In the genomic region with DNA sequence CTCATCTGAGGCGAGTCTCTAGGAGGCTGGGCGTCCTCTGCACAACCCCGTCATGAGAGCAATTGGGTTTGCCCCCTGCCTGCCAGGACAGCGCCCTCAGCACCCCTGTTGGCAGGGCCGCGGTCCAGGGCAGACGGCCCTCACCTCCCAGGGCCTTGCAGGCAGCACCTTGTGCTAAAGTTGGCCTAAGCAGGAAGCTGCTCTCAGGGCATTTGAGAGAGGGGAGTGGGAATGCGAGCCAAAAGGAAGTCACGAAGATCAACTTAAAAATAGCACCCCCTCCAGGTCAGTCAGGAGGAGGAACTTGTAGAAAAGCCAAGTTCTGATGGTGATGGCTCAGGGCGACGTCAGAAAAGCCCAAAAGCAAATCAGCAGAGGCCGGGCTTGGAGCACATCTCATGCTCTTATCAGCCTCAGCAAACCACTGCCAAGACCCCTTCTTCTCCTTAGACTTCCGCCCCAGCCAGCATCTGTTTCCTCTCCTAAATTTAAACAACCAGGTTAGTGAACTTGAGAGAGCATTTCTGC, we compare ENCODE assay signal across 1 cellular context.
A peak's percentile ranks its signal among the peaks of the same experiment; 100 is the strongest.
TF ChIP-seq lines count a peak whose summit lies in the region.

No MANE protein-coding gene starts in this region.

TF ChIP-seq in K562, 482 proteins besides CTCF, POLR2A, EP300 and RAD21 (continued from another document and continues in another):
- TF ChIP-seq MYNN (IDR thresholded peaks at IDR 0.05) (no peak), MYNN (CRISPR knock-in tag; IDR thresholded peaks at IDR 0.05) (no peak), TOE1 (IDR thresholded peaks at IDR 0.05; ENCODE audit: borderline replicate concordance) (no peak), TOE1 (CRISPR knock-in tag; IDR thresholded peaks at IDR 0.05; ENCODE audit: borderline replicate concordance, low read depth) (no peak), ARID4B (CRISPR knock-in tag; IDR thresholded peaks at IDR 0.05) (0 out of 2 replicates have a peak, but pooled peaks have one; percentile 22), C11orf30 (IDR thresholded peaks at IDR 0.05; ENCODE audit: low read depth) (no peak), ARID1B (IDR thresholded peaks at IDR 0.05) (0 out of 2 replicates have a peak, but pooled peaks have one; percentile 16), NR3C1 (CRISPR knock-in tag; IDR thresholded peaks at IDR 0.05) (no peak), ZSCAN32 (CRISPR knock-in tag; IDR thresholded peaks at IDR 0.05) (no peak), LCOR (CRISPR knock-in tag; IDR thresholded peaks at IDR 0.05) (0 out of 2 replicates have a peak, but pooled peaks have one; percentile 23), SMARCA5 (IDR thresholded peaks at IDR 0.05) (no peak), CEBPG (CRISPR knock-in tag; IDR thresholded peaks at IDR 0.05) (no peak), CEBPG (tag; conservative IDR thresholded peaks at IDR 0.05 in 1 of 2, IDR thresholded peaks at IDR 0.05 in 1 of 2) (no peak), ZNF644 (tag; IDR thresholded peaks at IDR 0.05; ENCODE audit: low read depth) (no peak), HCFC1 (IDR thresholded peaks at IDR 0.05; ENCODE audit: low read depth, low read length) (no peak), ZBTB8A (IDR thresholded peaks at IDR 0.05; ENCODE audit: partially characterized antibody) (no peak), ELF1 (tag; IDR thresholded peaks at IDR 0.05) (no peak), SMARCA4 (IDR thresholded peaks at IDR 0.05) (0 out of 2 replicates have a peak, but pooled peaks have one; percentile 30), KDM1A (IDR thresholded peaks at IDR 0.05) (no peak), NR2F6 (CRISPR knock-in tag; IDR thresholded peaks at IDR 0.05) (no peak), HDAC1 (IDR thresholded peaks at IDR 0.05) (no peak), KLF10 (CRISPR knock-in tag; IDR thresholded peaks at IDR 0.05) (no peak), KLF13 (tag; IDR thresholded peaks at IDR 0.05; ENCODE audit: borderline replicate concordance, low read depth) (no peak), ZNF134 (CRISPR knock-in tag; conservative IDR thresholded peaks at IDR 0.05) (no peak), CCNT2 (IDR thresholded peaks at IDR 0.05; ENCODE audit: borderline replicate concordance, extremely low read depth, insufficient read length, low read depth, low read length) (no peak), ZNF174 (CRISPR knock-in tag; IDR thresholded peaks at IDR 0.05) (no peak), ZNF668 (CRISPR knock-in tag; IDR thresholded peaks at IDR 0.05) (no peak), HNRNPH1 (optimal IDR thresholded peaks at IDR 0.05; ENCODE audit: low read depth, low read length) (no peak), GABPA (tag; conservative IDR thresholded peaks at IDR 0.05; ENCODE audit: low read depth) (peak; percentile 55), PRPF4 (IDR thresholded peaks at IDR 0.05; ENCODE audit: insufficient read depth, low read depth, low read length, poor library complexity, severe bottlenecking) (no peak), ZMIZ1 (IDR thresholded peaks at IDR 0.05; ENCODE audit: low read depth in 2 of 2, low read length in 2 of 2) (no peak), ZNF224 (CRISPR knock-in tag; IDR thresholded peaks at IDR 0.05) (no peak), SIRT6 (IDR thresholded peaks at IDR 0.05; ENCODE audit: low read depth, low read length) (no peak), ZNF740 (CRISPR knock-in tag; IDR thresholded peaks at IDR 0.05) (no peak), ZNF740 (tag; IDR thresholded peaks at IDR 0.05) (no peak), ZNF639 (CRISPR knock-in tag; conservative IDR thresholded peaks at IDR 0.05 in 1 of 2, IDR thresholded peaks at IDR 0.05 in 1 of 2) (no peak), SP2 (IDR thresholded peaks at IDR 0.05; ENCODE audit: extremely low read depth, low read depth, low read length, poor library complexity, severe bottlenecking) (no peak), L3MBTL2 (IDR thresholded peaks at IDR 0.05) (peak; percentile 73), ZBTB2 (IDR thresholded peaks at IDR 0.05) (no peak)
- TF ChIP-seq, protein P1, sequence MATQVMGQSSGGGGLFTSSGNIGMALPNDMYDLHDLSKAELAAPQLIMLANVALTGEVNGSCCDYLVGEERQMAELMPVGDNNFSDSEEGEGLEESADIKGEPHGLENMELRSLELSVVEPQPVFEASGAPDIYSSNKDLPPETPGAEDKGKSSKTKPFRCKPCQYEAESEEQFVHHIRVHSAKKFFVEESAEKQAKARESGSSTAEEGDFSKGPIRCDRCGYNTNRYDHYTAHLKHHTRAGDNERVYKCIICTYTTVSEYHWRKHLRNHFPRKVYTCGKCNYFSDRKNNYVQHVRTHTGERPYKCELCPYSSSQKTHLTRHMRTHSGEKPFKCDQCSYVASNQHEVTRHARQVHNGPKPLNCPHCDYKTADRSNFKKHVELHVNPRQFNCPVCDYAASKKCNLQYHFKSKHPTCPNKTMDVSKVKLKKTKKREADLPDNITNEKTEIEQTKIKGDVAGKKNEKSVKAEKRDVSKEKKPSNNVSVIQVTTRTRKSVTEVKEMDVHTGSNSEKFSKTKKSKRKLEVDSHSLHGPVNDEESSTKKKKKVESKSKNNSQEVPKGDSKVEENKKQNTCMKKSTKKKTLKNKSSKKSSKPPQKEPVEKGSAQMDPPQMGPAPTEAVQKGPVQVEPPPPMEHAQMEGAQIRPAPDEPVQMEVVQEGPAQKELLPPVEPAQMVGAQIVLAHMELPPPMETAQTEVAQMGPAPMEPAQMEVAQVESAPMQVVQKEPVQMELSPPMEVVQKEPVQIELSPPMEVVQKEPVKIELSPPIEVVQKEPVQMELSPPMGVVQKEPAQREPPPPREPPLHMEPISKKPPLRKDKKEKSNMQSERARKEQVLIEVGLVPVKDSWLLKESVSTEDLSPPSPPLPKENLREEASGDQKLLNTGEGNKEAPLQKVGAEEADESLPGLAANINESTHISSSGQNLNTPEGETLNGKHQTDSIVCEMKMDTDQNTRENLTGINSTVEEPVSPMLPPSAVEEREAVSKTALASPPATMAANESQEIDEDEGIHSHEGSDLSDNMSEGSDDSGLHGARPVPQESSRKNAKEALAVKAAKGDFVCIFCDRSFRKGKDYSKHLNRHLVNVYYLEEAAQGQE (CRISPR knock-in tag; IDR thresholded peaks at IDR 0.05; ENCODE audit: low read depth) = no peak
- TF ChIP-seq, protein P2, sequence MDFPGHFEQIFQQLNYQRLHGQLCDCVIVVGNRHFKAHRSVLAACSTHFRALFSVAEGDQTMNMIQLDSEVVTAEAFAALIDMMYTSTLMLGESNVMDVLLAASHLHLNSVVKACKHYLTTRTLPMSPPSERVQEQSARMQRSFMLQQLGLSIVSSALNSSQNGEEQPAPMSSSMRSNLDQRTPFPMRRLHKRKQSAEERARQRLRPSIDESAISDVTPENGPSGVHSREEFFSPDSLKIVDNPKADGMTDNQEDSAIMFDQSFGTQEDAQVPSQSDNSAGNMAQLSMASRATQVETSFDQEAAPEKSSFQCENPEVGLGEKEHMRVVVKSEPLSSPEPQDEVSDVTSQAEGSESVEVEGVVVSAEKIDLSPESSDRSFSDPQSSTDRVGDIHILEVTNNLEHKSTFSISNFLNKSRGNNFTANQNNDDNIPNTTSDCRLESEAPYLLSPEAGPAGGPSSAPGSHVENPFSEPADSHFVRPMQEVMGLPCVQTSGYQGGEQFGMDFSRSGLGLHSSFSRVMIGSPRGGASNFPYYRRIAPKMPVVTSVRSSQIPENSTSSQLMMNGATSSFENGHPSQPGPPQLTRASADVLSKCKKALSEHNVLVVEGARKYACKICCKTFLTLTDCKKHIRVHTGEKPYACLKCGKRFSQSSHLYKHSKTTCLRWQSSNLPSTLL (IDR thresholded peaks at IDR 0.05) = no peak
- TF ChIP-seq, protein P3, sequence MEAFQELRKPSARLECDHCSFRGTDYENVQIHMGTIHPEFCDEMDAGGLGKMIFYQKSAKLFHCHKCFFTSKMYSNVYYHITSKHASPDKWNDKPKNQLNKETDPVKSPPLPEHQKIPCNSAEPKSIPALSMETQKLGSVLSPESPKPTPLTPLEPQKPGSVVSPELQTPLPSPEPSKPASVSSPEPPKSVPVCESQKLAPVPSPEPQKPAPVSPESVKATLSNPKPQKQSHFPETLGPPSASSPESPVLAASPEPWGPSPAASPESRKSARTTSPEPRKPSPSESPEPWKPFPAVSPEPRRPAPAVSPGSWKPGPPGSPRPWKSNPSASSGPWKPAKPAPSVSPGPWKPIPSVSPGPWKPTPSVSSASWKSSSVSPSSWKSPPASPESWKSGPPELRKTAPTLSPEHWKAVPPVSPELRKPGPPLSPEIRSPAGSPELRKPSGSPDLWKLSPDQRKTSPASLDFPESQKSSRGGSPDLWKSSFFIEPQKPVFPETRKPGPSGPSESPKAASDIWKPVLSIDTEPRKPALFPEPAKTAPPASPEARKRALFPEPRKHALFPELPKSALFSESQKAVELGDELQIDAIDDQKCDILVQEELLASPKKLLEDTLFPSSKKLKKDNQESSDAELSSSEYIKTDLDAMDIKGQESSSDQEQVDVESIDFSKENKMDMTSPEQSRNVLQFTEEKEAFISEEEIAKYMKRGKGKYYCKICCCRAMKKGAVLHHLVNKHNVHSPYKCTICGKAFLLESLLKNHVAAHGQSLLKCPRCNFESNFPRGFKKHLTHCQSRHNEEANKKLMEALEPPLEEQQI (IDR thresholded peaks at IDR 0.05) = no peak
